In the genomic region with DNA sequence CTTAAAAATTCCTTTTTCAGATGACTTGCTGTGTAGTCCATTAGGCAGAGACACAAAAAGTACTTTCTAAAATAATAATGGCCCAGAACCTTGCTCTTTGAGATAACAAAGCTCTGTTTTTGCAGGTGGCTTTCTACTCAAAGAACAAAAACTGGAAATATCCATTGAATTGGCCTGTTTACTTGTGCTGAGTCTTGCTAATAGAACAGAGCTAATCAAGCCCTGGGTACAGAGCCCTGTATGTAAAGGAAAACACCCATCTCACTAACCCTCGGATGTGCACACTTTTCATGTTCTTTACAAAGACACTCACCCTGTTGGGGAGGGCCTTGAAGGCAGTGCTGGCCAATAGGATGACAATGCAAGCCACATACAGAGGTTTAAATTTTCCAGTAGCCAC, we compare ENCODE assay signal across 28 cellular contexts. TPM values are rescaled to one million over a fixed set of nuclear protein-coding genes. Genes with fewer than 3 reads are reported as not detected.
DNase-seq lines count a peak whose midpoint lies in the region; ATAC-seq and TF ChIP-seq lines count a peak whose summit lies in the region.
"Had no signal": no experiment of that assay in that cellular context is flagged by ENCODE, and none has a peak within 500 bp of the region (broad histone marks: within the 10 kb centered on the region; RNA-seq: fewer than 3 reads in every experiment).

No MANE protein-coding gene starts in this region.

- CTCF ChIA-PET in activated naive CD4-positive, alpha-beta T cell treated with anti-CD3 and anti-CD28 coated beads for 36 hours (lab: Charles Lee) = no interaction called here
- CTCF ChIA-PET in activated CD4-positive, alpha-beta T cell treated with anti-CD3 and anti-CD28 coated beads, Interleukin-2, amount 10 ng/mL, durations not matched to agents 7 days and 5 days (lab: Charles Lee) = no interaction called here

- DNase-seq in heart left ventricle = no peak
- DNase-seq in right atrium auricular region (ENCODE audit: low spot score) = no peak
- peak; percentile 47 for DNase-seq in NCI-H146 treated with DMSO at 0.1 percent for 48 hours (lab: John Stamatoyannopoulos, UW; ENCODE audit: unreplicated experiment)
- DNase-seq in NCI-H774 (lab: John Stamatoyannopoulos, UW) = peak; percentile 37
- DNase-seq in sciatic nerve (ENCODE audit: low spot score) = no peak
- no peak for DNase-seq in activated naive CD4-positive, alpha-beta T cell treated with anti-CD3 and anti-CD28 coated beads for 36 hours
- no peak for DNase-seq in activated CD4-positive, alpha-beta T cell treated with anti-CD3 and anti-CD28 coated beads, Interleukin-2, amount 10 ng/mL, durations not matched to agents 7 days and 5 days
- DNase-seq: C1 segment of cervical spinal cord; CD4-positive, alpha-beta memory T cell; COR-L47; DMS79; EL; GDM1; H9; Kasumi-1; NCI-H1092 treated with DMSO at 0.1 percent for 48 hours; NCI-H1436; NCI-H2029; NCI-H2171; NCI-H226; SJCRH30 had no signal

- H3K36me3 Mint-ChIP-seq in activated naive CD4-positive, alpha-beta T cell treated with anti-CD3 and anti-CD28 coated beads for 36 hours (ENCODE audit: low read depth) = no peaks in the 10 kb centered on the region
- H3K36me3 Mint-ChIP-seq in activated CD4-positive, alpha-beta T cell treated with anti-CD3 and anti-CD28 coated beads, Interleukin-2, amount 10 ng/mL, durations not matched to agents 7 days and 5 days (ENCODE audit: low read depth) = no peaks in the 10 kb centered on the region
- H3K36me3 Mint-ChIP-seq: CD4-positive, alpha-beta memory T cell had no signal

- POLR2A ChIA-PET in activated CD4-positive, alpha-beta T cell treated with anti-CD3 and anti-CD28 coated beads, Interleukin-2, amount 10 ng/mL, durations not matched to agents 7 days and 5 days (lab: Charles Lee) = no interaction called here

- no peak for TF ChIP-seq CTCF in heart left ventricle (IDR thresholded peaks at IDR 0.05)
- TF ChIP-seq CTCF in right atrium auricular region (IDR thresholded peaks at IDR 0.05) = no peak

- H3K4me3 ChIP-seq in heart left ventricle (no peak overlapping the region), right atrium auricular region (no peak overlapping the region)
- H3K4me3 ChIP-seq: GM12878, GM23338, K562, SJCRH30 had no signal

- H3K27me3 ChIP-seq in heart left ventricle = no peaks in the 10 kb centered on the region
- no peaks in the 10 kb centered on the region for H3K27me3 ChIP-seq in right atrium auricular region
- H3K27me3 ChIP-seq: SJCRH30 had no signal

- whole genome bisulfite sequencing in heart left ventricle, 4 donors = 38 to 68% (median 61%) methylated on average over 1 of the region's 1 CpG

- no peak overlapping the region for H3K4me3 Mint-ChIP-seq in activated naive CD4-positive, alpha-beta T cell treated with anti-CD3 and anti-CD28 coated beads for 36 hours
- H3K4me3 Mint-ChIP-seq in activated CD4-positive, alpha-beta T cell treated with anti-CD3 and anti-CD28 coated beads, Interleukin-2, amount 10 ng/mL, durations not matched to agents 7 days and 5 days = no peak overlapping the region
- H3K4me3 Mint-ChIP-seq: CD4-positive, alpha-beta memory T cell; GM23338; H9 had no signal

- H3K36me3 ChIP-seq in heart left ventricle (no peaks in the 10 kb centered on the region), right atrium auricular region (no peaks in the 10 kb centered on the region)
- H3K36me3 ChIP-seq: SJCRH30 had no signal

- H3K27ac Mint-ChIP-seq in activated naive CD4-positive, alpha-beta T cell treated with anti-CD3 and anti-CD28 coated beads for 36 hours = no peak overlapping the region
- no peak overlapping the region for H3K27ac Mint-ChIP-seq in activated CD4-positive, alpha-beta T cell treated with anti-CD3 and anti-CD28 coated beads, Interleukin-2, amount 10 ng/mL, durations not matched to agents 7 days and 5 days
- H3K27ac Mint-ChIP-seq: CD4-positive, alpha-beta memory T cell; GM23338; H9 had no signal

- peaks cover 13% of the 10 kb centered on the region for H3K27me3 Mint-ChIP-seq in activated naive CD4-positive, alpha-beta T cell treated with anti-CD3 and anti-CD28 coated beads for 36 hours (ENCODE audit: low read depth)
- H3K27me3 Mint-ChIP-seq in activated CD4-positive, alpha-beta T cell treated with anti-CD3 and anti-CD28 coated beads, Interleukin-2, amount 10 ng/mL, durations not matched to agents 7 days and 5 days = peaks cover 6% of the 10 kb centered on the region

- no peaks in the 10 kb centered on the region for H3K4me1 Mint-ChIP-seq in activated naive CD4-positive, alpha-beta T cell treated with anti-CD3 and anti-CD28 coated beads for 36 hours (ENCODE audit: low read depth)
- H3K4me1 Mint-ChIP-seq in activated CD4-positive, alpha-beta T cell treated with anti-CD3 and anti-CD28 coated beads, Interleukin-2, amount 10 ng/mL, durations not matched to agents 7 days and 5 days = no peaks in the 10 kb centered on the region
- H3K4me1 Mint-ChIP-seq: CD4-positive, alpha-beta memory T cell had no signal

- peak overlapping the region in 3 of 12 donors; percentile 30 to 43 (median 31) for H3K27ac ChIP-seq in heart left ventricle
- no peak overlapping the region for H3K27ac ChIP-seq in right atrium auricular region
- H3K27ac ChIP-seq: SJCRH30 had no signal

- peaks cover 0 to 3% (median 0%) of the 10 kb centered on the region in 12 donors for H3K9me3 ChIP-seq in heart left ventricle
- no peaks in the 10 kb centered on the region for H3K9me3 ChIP-seq in right atrium auricular region
- H3K9me3 ChIP-seq: SJCRH30 had no signal

- peaks cover 2% of the 10 kb centered on the region for H3K9me3 Mint-ChIP-seq in activated naive CD4-positive, alpha-beta T cell treated with anti-CD3 and anti-CD28 coated beads for 36 hours
- no peaks in the 10 kb centered on the region for H3K9me3 Mint-ChIP-seq in activated CD4-positive, alpha-beta T cell treated with anti-CD3 and anti-CD28 coated beads, Interleukin-2, amount 10 ng/mL, durations not matched to agents 7 days and 5 days
- H3K9me3 Mint-ChIP-seq: GM23338 had no signal

- TF ChIP-seq POLR2A in heart left ventricle (IDR thresholded peaks at IDR 0.05) = no peak

- H3K4me1 ChIP-seq in heart left ventricle (peaks cover 0 to 10% (median 0%) of the 10 kb centered on the region in 12 donors), right atrium auricular region (no peaks in the 10 kb centered on the region)
- H3K4me1 ChIP-seq: SJCRH30 had no signal

- ATAC-seq in heart left ventricle = peak in 3 of 4 donors; percentile 39 to 74 (median 59)
- peak; percentile 24 for ATAC-seq in sciatic nerve
- ATAC-seq: GM12878, GM23338, HepG2, K562, Panc1, SK-N-SH treated with all-trans-retinoic acid at 6 μM for 48 hours had no signal

- intact Hi-C loops in heart left ventricle (cut with DNase I) (loop anchor here in 1 of 10 donors (2.0 kb wide), 1 partner anchor 32 kb away; no protein-coding TSS in a partner anchor), sciatic nerve (cut with DNase I) (no loop called here)
- intact Hi-C loops in activated naive CD4-positive, alpha-beta T cell treated with anti-CD3 and anti-CD28 coated beads for 36 hours (cut with micrococcal nuclease) = no loop called here

RNA-seq across cellular contexts. Expression of a gene that starts 27.0 kb away (rescaled TPM):
- total RNA-seq in heart left ventricle (10 to 100 TPM in 2 of 9 donors, 1 to 10 TPM in 7; 3.4 to 15.7 (median 7.1) TPM), right atrium auricular region (1 to 10 TPM; 4.5 to 8.9 TPM), sciatic nerve (7.9 TPM)
- 1 to 10 TPM; 5.4 to 6.7 TPM for polyA plus RNA-seq in heart left ventricle
- total RNA-seq in activated naive CD4-positive, alpha-beta T cell treated with anti-CD3 and anti-CD28 coated beads for 36 hours = under 1 TPM in 1 of 2 experiments, not detected in 1; 0.17 TPM
- total RNA-seq in activated CD4-positive, alpha-beta T cell treated with anti-CD3 and anti-CD28 coated beads, Interleukin-2, amount 10 ng/mL, durations not matched to agents 7 days and 5 days = not detected
- total RNA-seq: A673; CD4-positive, alpha-beta memory T cell had no signal

Comparison
In these comparisons a context has a peak if more than half of its experiments do, and no peak if none do; other contexts are left out.
1. DNase-seq: peak in NCI-H146 treated with DMSO at 0.1 percent for 48 hours (single experiment) and NCI-H774 (single experiment); none in heart left ventricle (0 of 5), right atrium auricular region (single experiment), sciatic nerve (single experiment), activated naive CD4-positive, alpha-beta T cell treated with anti-CD3 and anti-CD28 coated beads for 36 hours (single experiment) and activated CD4-positive, alpha-beta T cell treated with anti-CD3 and anti-CD28 coated beads, Interleukin-2, amount 10 ng/mL, durations not matched to agents 7 days and 5 days (single experiment).